Comparison of ENCODE assay signal across 8 cellular contexts in genomic region chr2:166375736-166376487, GRCh38. TPM values are rescaled to one million over a fixed set of nuclear protein-coding genes. Genes with fewer than 3 reads are reported as not detected.
DNase-seq lines count a peak whose midpoint lies in the region; ATAC-seq, FAIRE-seq and TF ChIP-seq lines count a peak whose summit lies in the region.

SCN9A (minus strand) TSS chr2:166375944; CDS start chr2:166311756, 64,188 bp downstream.

- peak within 1 kb of the TSS; percentile 84 to 88 for H3K27ac ChIP-seq in A549

- DNase-seq in A549 (ENCODE audit: low read depth in 1 of 2, low spot score in 1 of 2): peak; percentile 49 to 92
- DNase-seq in GM13977 (ENCODE audit: low spot score): peak; percentile 13
- peak; percentile 57 for DNase-seq in NCI-H524 treated with DMSO at 0.1 percent for 48 hours (lab: John Stamatoyannopoulos, UW)
- DNase-seq in activated naive CD8-positive, alpha-beta T cell treated with anti-CD3 and anti-CD28 coated beads, Interleukin-2, amount 50 U/mL, for 24 hours: peak; percentile 25
- DNase-seq in cardiac septum (ENCODE audit: low spot score): peak; percentile 88
- peak in 50 of 56 donors; percentile 13 to 87 (median 59) for DNase-seq in nucleus accumbens (lab: John Stamatoyannopoulos, UW)

- in situ Hi-C loops in GM13977 (cut with MboI; ENCODE audit: low pct_unique_long_range_greater_than_20kb, low sequenced_read_pairs, unreplicated experiment): no loop called here

- H3K4me1 Mint-ChIP-seq in activated naive CD8-positive, alpha-beta T cell treated with anti-CD3 and anti-CD28 coated beads, Interleukin-2, amount 50 U/mL, for 24 hours: peaks cover 8% of the 10 kb centered on the region

- intact Hi-C loops in cardiac septum (cut with DNase I): no loop called here

- no peak within 1 kb of the TSS for H3K27ac Mint-ChIP-seq in activated naive CD8-positive, alpha-beta T cell treated with anti-CD3 and anti-CD28 coated beads, Interleukin-2, amount 50 U/mL, for 24 hours

- H3K9me3 ChIP-seq in A549: no peaks in the 10 kb centered on the region

- H3K36me3 Mint-ChIP-seq in activated naive CD8-positive, alpha-beta T cell treated with anti-CD3 and anti-CD28 coated beads, Interleukin-2, amount 50 U/mL, for 24 hours (ENCODE audit: low read depth): no peaks in the 10 kb centered on the region

- WGBS in A549 (ENCODE audit: missing lambda C conversion rate): 0% methylated on average over 20 of the region's 45 CpGs

- peak; percentile 53; the same call in 1 of the 2 replicates for TF ChIP-seq POLR2A in A549 (IDR thresholded peaks at IDR 0.05; ENCODE audit: low read length)

- peak within 1 kb of the TSS; percentile 67 for H3K4me3 Mint-ChIP-seq in activated naive CD8-positive, alpha-beta T cell treated with anti-CD3 and anti-CD28 coated beads, Interleukin-2, amount 50 U/mL, for 24 hours

- FAIRE-seq in A549 (lab: Jason Lieb, UNC): no peak

- peak within 1 kb of the TSS; percentile 63 for H3K4me3 ChIP-seq in A549

- peaks cover 36% of the 10 kb centered on the region for H3K27me3 Mint-ChIP-seq in activated naive CD8-positive, alpha-beta T cell treated with anti-CD3 and anti-CD28 coated beads, Interleukin-2, amount 50 U/mL, for 24 hours

- H3K9me3 Mint-ChIP-seq in activated naive CD8-positive, alpha-beta T cell treated with anti-CD3 and anti-CD28 coated beads, Interleukin-2, amount 50 U/mL, for 24 hours: no peaks in the 10 kb centered on the region

- CTCF ChIA-PET in A549 (lab: Yijun Ruan, JAX): interaction anchor here (1.1 to 4.7 kb wide), 6 partner anchors 9 to 45 kb away, joined by 3 to 25 read pairs (median 6); no protein-coding TSS in a partner anchor

- peak within 1 kb of the TSS; percentile 76 for H3K4me2 ChIP-seq in A549

- peaks cover 34% of the 10 kb centered on the region for H3K4me1 ChIP-seq in A549

- ATAC-seq in A549: peak; percentile 90 to 92
- peak; percentile 46 for ATAC-seq in HG03175 (IDR thresholded peaks at IDR 0.05; ENCODE audit: unreplicated experiment)
- peak; percentile 83 for ATAC-seq in activated naive CD8-positive, alpha-beta T cell treated with anti-CD3 and anti-CD28 coated beads, Interleukin-2, amount 50 U/mL, for 24 hours
- ATAC-seq in HG03039 (IDR thresholded peaks at IDR 0.05; ENCODE audit: unreplicated experiment): no peak

- TF ChIP-seq EP300 in A549 (IDR thresholded peaks at IDR 0.05): no peak

- TF ChIP-seq CTCF in A549 (IDR thresholded peaks at IDR 0.05) (no peak), GM13977 (IDR thresholded peaks at IDR 0.05; ENCODE audit: extremely low read depth, insufficient read depth, missing control alignments) (no peak)

- no peak; a peak in 2 of 5 replicates for TF ChIP-seq RAD21 in A549 (conservative IDR thresholded peaks at IDR 0.05 in 1 of 2, IDR thresholded peaks at IDR 0.05 in 1 of 2)

- POLR2A ChIA-PET in A549 (lab: Yijun Ruan, JAX): interaction anchor here (0.9 to 3.8 kb wide), 5 partner anchors 10 to 44 kb away, joined by 6 to 22 read pairs (median 11); no protein-coding TSS in a partner anchor

TF ChIP-seq in A549, 52 proteins besides CTCF, POLR2A, EP300 and RAD21:
- TF ChIP-seq GATA3 (IDR thresholded peaks at IDR 0.05; ENCODE audit: borderline replicate concordance) (0 out of 2 replicates have a peak, but pooled peaks have one; percentile 18), PHF8 (IDR thresholded peaks at IDR 0.05; ENCODE audit: borderline replicate concordance, low read depth) (peak; percentile 9; the same call in 1 of the 2 replicates), ATOH8 (CRISPR knock-in tag; IDR thresholded peaks at IDR 0.05; ENCODE audit: low read depth) (no peak), CHD2 (IDR thresholded peaks at IDR 0.05; ENCODE audit: low read length, partially characterized antibody) (no peak), JUN (IDR thresholded peaks at IDR 0.05) (peak; percentile 29 to 44; a peak in 3 of 5 replicates), E2F6 (IDR thresholded peaks at IDR 0.05; ENCODE audit: borderline replicate concordance, low read depth) (peak; percentile 25; the same call in 1 of the 2 replicates), SREBF2 (IDR thresholded peaks at IDR 0.05) (no peak)
- TF ChIP-seq, protein P1, sequence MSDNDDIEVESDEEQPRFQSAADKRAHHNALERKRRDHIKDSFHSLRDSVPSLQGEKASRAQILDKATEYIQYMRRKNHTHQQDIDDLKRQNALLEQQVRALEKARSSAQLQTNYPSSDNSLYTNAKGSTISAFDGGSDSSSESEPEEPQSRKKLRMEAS (IDR thresholded peaks at IDR 0.05): peak; percentile 66
- TF ChIP-seq, protein P2, sequence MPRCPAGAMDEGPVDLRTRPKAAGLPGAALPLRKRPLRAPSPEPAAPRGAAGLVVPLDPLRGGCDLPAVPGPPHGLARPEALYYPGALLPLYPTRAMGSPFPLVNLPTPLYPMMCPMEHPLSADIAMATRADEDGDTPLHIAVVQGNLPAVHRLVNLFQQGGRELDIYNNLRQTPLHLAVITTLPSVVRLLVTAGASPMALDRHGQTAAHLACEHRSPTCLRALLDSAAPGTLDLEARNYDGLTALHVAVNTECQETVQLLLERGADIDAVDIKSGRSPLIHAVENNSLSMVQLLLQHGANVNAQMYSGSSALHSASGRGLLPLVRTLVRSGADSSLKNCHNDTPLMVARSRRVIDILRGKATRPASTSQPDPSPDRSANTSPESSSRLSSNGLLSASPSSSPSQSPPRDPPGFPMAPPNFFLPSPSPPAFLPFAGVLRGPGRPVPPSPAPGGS (IDR thresholded peaks at IDR 0.05): peak; percentile 53; the same call in 2 of the 3 replicates
TF ChIP-seq in A549: peak in this region for 6.

RNA-seq across cellular contexts. Expression of gene SCN9A, which starts in this region (rescaled TPM):
- polyA plus RNA-seq in A549 (2011; rRNA removed) (19.6 and 23.6 TPM in 2 replicates), A549 (2017; fragmentation: RNase III; extraction: RNeasy Plus Mini Kit Qiagen cat#74134 plus additional on column Dnase treatment) (7.7 to 8.3 TPM (median 7.7 TPM) in 3 replicates)
- 3.1 and 3.4 TPM in 2 replicates for polyA plus RNA-seq in A549 (2012; cell fraction: cytosol; rRNA removed)
- 4.4 and 7.2 TPM in 2 replicates for polyA plus RNA-seq in A549 (2012; cell fraction: nucleus; rRNA removed)
- 72.4 and 73.5 TPM in 2 replicates for polyA minus RNA-seq in A549 (2011; rRNA and poly(A)+ RNA removed)
- 0.75 TPM for total RNA-seq in cardiac septum

Comparison
In these comparisons a context has a peak if more than half of its experiments do, and no peak if none do; other contexts are left out.
1. Peak in DNase-seq in cardiac septum; RNA of the gene not detected or under 1 TPM.
2. DNase-seq: peak in every context shown above with its lines; median percentile 88 in cardiac septum; 70 in A549; 59 in nucleus accumbens; 57 in NCI-H524 treated with DMSO at 0.1 percent for 48 hours; 25 in activated naive CD8-positive, alpha-beta T cell treated with anti-CD3 and anti-CD28 coated beads, Interleukin-2, amount 50 U/mL, for 24 hours; 13 in GM13977.